ENCODE assay signal across 8 cellular contexts in the genomic region with DNA sequence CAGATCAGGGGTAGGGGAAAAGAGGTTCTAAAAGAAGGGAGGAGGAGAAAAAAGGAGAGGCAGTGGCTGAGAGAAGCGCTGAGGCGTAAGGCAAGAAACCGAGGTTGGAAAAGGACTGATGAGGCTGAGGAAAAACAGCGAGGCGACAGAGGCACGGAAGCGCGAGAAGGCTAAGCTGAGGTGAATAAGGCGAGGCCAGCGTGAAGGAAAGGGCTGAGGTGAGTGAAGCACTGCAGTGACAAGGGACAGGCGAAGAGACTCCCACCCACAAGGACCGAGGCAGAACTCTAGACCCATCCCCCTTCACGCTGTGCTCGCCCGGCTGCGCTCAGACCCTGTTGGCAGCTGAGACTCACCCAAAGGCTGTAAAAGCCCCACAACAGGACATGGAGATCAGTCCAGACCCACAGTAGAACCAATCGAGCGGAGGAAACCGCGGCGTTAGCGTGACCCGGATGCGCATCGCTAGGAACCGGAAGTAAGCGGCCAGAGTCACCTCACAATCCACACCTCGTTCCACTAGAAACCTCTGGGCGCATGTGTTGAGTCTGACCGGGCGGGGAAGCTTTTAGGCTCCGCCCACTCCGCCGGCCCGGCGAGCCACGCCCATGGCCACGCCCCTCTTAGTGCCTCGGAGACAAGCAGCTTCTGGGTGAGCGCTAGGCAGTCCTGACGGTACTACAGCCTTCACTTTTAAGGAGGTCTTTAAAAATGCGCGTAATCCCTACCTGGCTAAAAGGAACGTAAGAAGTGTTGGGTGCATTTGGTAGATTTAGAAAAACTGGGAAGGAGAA. TPM values are rescaled to one million over a fixed set of nuclear protein-coding genes. Genes with fewer than 3 reads are reported as not detected.
DNase-seq lines count a peak whose midpoint lies in the region; ATAC-seq and TF ChIP-seq lines count a peak whose summit lies in the region.

A gene with protein sequence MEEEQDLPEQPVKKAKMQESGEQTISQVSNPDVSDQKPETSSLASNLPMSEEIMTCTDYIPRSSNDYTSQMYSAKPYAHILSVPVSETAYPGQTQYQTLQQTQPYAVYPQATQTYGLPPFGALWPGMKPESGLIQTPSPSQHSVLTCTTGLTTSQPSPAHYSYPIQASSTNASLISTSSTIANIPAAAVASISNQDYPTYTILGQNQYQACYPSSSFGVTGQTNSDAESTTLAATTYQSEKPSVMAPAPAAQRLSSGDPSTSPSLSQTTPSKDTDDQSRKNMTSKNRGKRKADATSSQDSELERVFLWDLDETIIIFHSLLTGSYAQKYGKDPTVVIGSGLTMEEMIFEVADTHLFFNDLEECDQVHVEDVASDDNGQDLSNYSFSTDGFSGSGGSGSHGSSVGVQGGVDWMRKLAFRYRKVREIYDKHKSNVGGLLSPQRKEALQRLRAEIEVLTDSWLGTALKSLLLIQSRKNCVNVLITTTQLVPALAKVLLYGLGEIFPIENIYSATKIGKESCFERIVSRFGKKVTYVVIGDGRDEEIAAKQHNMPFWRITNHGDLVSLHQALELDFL (minus strand): TSS at position 443 of the 794 bp plus-strand sequence. CDS start 30,584 bp downstream, outside the sequence.

- under 1% methylated on average over 43 of the region's 44 CpGs for WGBS in smooth muscle cell (ENCODE audit: low lambda C conversion rate)

- peaks cover 10% of the 10 kb centered on the region for H3K4me1 Mint-ChIP-seq in WTC11

- peaks cover 45% of the 10 kb centered on the region for H3K79me2 ChIP-seq in smooth muscle cell (ENCODE audit: low read depth)

- peaks cover 30% of the 10 kb centered on the region for H4K20me1 ChIP-seq in smooth muscle cell (ENCODE audit: low read depth)

- peaks cover 13% of the 10 kb centered on the region for H3K4me1 ChIP-seq in smooth muscle cell (ENCODE audit: low read depth)

- DNase-seq in AG04450 (ENCODE audit: low read depth, low spot score), result peak; percentile 94
- DNase-seq in NCI-H226, result peak; percentile 96
- peak; percentile 100 for DNase-seq in WTC11 (ENCODE audit: low spot score)
- DNase-seq in cardiac fibroblast (ENCODE audit: low read depth in 2 of 2), result peak; percentile 98 to 99
- DNase-seq in iPS-NIHi7 (ENCODE audit: extremely low spot score), result peak; percentile 100
- peak; percentile 93 for DNase-seq in smooth muscle cell (lab: John Stamatoyannopoulos, UW; ENCODE audit: unreplicated experiment)

- H3K4me3 ChIP-seq in AG04450 (ENCODE audit: low read depth, low read length) (peak within 1 kb of the TSS; percentile 80), cardiac fibroblast (replicated peaks in 1 of 2; ENCODE audit: low read depth in 2 of 2, low read length in 2 of 2) (peak within 1 kb of the TSS; percentile 81 to 91), smooth muscle cell (peak within 1 kb of the TSS; percentile 79)

- H2AFZ ChIP-seq in smooth muscle cell (ENCODE audit: low read depth), result peak within 1 kb of the TSS; percentile 91

- peak within 1 kb of the TSS; percentile 83 for H3K9ac ChIP-seq in smooth muscle cell (ENCODE audit: low read depth)

- ATAC-seq in GM18909 (IDR thresholded peaks at IDR 0.05; ENCODE audit: poor library complexity, unreplicated experiment) (peak; percentile 93), HG03175 (IDR thresholded peaks at IDR 0.05; ENCODE audit: unreplicated experiment) (peak; percentile 96), WTC11 (peak; percentile 93)

- no peaks in the 10 kb centered on the region for H3K36me3 ChIP-seq in smooth muscle cell (ENCODE audit: low read depth)

- no peaks in the 10 kb centered on the region for H3K36me3 Mint-ChIP-seq in WTC11

- H3K27ac Mint-ChIP-seq in WTC11, result peak within 1 kb of the TSS; percentile 100

- no peaks in the 10 kb centered on the region for H3K27me3 Mint-ChIP-seq in WTC11 (ENCODE audit: low read depth)

- no peaks in the 10 kb centered on the region for H3K9me3 ChIP-seq in AG04450 (ENCODE audit: control insufficient read depth, insufficient read depth, low read length)
- H3K9me3 ChIP-seq in smooth muscle cell (replicated peaks; ENCODE audit: low read depth), result no peaks in the 10 kb centered on the region

- peak within 1 kb of the TSS; percentile 87 for H3K27ac ChIP-seq in AG04450 (ENCODE audit: low read depth, low read length)
- peak within 1 kb of the TSS; percentile 83 for H3K27ac ChIP-seq in smooth muscle cell (ENCODE audit: low read depth)

- no peaks in the 10 kb centered on the region for H3K27me3 ChIP-seq in AG04450 (ENCODE audit: control insufficient read depth, insufficient read depth, low read length)
- peaks cover 3% of the 10 kb centered on the region for H3K27me3 ChIP-seq in smooth muscle cell (ENCODE audit: low read depth)

- POLR2A ChIA-PET in AG04450 (lab: Yijun Ruan, JAX) (interaction anchor here (0.5 to 1.5 kb wide), 14 partner anchors 10 to 627 kb away, joined by 3 to 15 read pairs (median 4); a partner anchor contains a TSS), WTC11 (lab: Charles Lee) (interaction anchor here (0.5 to 1.2 kb wide), 10 partner anchors 10 to 363 kb away, joined by 3 to 13 read pairs (median 4); a partner anchor contains a TSS)

- TF ChIP-seq CTCF in AG04450 (IDR thresholded peaks at IDR 0.05; ENCODE audit: low read depth, low read length) (no peak), WTC11 (IDR thresholded peaks at IDR 0.05) (no peak), cardiac fibroblast (IDR thresholded peaks at IDR 0.05; ENCODE audit: low read depth, low read length) (no peak), smooth muscle cell (IDR thresholded peaks at IDR 0.05; ENCODE audit: borderline replicate concordance, insufficient read depth, poor library complexity, severe bottlenecking) (no peak)

- peak within 1 kb of the TSS; percentile 96 for H3K4me3 Mint-ChIP-seq in WTC11

- H3K4me2 ChIP-seq in smooth muscle cell, result peak within 1 kb of the TSS; percentile 95

- no peaks in the 10 kb centered on the region for H3F3A ChIP-seq in smooth muscle cell (ENCODE audit: low read depth)

- no peaks in the 10 kb centered on the region for H3K9me3 Mint-ChIP-seq in WTC11

- CTCF ChIA-PET in AG04450 (lab: Charles Lee), result interaction anchor here (0.6 to 8.4 kb wide), 4 partner anchors 10 to 213 kb away, joined by 3 to 301 read pairs (median 4); no protein-coding TSS in a partner anchor
- CTCF ChIA-PET in WTC11 (lab: Charles Lee), result interaction anchor here (0.7 to 3.7 kb wide), 17 partner anchors 9 to 271 kb away, joined by 3 to 24 read pairs (median 4); no protein-coding TSS in a partner anchor

TF ChIP-seq in WTC11, 78 proteins besides CTCF, POLR2A, EP300 and RAD21 (continues in another document):
- TF ChIP-seq NR2C2 (CRISPR knock-in tag; IDR thresholded peaks at IDR 0.05), result peak; percentile 96
- TF ChIP-seq, protein P1, sequence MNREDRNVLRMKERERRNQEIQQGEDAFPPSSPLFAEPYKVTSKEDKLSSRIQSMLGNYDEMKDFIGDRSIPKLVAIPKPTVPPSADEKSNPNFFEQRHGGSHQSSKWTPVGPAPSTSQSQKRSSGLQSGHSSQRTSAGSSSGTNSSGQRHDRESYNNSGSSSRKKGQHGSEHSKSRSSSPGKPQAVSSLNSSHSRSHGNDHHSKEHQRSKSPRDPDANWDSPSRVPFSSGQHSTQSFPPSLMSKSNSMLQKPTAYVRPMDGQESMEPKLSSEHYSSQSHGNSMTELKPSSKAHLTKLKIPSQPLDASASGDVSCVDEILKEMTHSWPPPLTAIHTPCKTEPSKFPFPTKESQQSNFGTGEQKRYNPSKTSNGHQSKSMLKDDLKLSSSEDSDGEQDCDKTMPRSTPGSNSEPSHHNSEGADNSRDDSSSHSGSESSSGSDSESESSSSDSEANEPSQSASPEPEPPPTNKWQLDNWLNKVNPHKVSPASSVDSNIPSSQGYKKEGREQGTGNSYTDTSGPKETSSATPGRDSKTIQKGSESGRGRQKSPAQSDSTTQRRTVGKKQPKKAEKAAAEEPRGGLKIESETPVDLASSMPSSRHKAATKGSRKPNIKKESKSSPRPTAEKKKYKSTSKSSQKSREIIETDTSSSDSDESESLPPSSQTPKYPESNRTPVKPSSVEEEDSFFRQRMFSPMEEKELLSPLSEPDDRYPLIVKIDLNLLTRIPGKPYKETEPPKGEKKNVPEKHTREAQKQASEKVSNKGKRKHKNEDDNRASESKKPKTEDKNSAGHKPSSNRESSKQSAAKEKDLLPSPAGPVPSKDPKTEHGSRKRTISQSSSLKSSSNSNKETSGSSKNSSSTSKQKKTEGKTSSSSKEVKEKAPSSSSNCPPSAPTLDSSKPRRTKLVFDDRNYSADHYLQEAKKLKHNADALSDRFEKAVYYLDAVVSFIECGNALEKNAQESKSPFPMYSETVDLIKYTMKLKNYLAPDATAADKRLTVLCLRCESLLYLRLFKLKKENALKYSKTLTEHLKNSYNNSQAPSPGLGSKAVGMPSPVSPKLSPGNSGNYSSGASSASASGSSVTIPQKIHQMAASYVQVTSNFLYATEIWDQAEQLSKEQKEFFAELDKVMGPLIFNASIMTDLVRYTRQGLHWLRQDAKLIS (CRISPR knock-in tag; IDR thresholded peaks at IDR 0.05; ENCODE audit: borderline replicate concordance), result no peak
- no peak for TF ChIP-seq RORB (CRISPR knock-in tag; IDR thresholded peaks at IDR 0.05)
- peak; percentile 94 for TF ChIP-seq SP1 (CRISPR knock-in tag; conservative IDR thresholded peaks at IDR 0.05)
- TF ChIP-seq NFATC4 (CRISPR knock-in tag; IDR thresholded peaks at IDR 0.05), result no peak
- no peak for TF ChIP-seq RELA (CRISPR knock-in tag; IDR thresholded peaks at IDR 0.05; ENCODE audit: borderline replicate concordance)
- peak; percentile 95 for TF ChIP-seq FOXK1 (CRISPR knock-in tag; IDR thresholded peaks at IDR 0.05)
- TF ChIP-seq, protein P2, sequence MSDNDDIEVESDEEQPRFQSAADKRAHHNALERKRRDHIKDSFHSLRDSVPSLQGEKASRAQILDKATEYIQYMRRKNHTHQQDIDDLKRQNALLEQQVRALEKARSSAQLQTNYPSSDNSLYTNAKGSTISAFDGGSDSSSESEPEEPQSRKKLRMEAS (CRISPR knock-in tag; IDR thresholded peaks at IDR 0.05), result peak; percentile 82
- TF ChIP-seq FOXP1 (CRISPR knock-in tag; IDR thresholded peaks at IDR 0.05; ENCODE audit: borderline replicate concordance), result peak; percentile 25; the same call in 1 of the 2 replicates
- TF ChIP-seq ZNF232 (CRISPR knock-in tag; IDR thresholded peaks at IDR 0.05), result peak; percentile 54; the same call in 1 of the 2 replicates
- no peak for TF ChIP-seq ZBTB21 (CRISPR knock-in tag; IDR thresholded peaks at IDR 0.05; ENCODE audit: borderline replicate concordance)
- peak; percentile 78; the same call in 1 of the 2 replicates for TF ChIP-seq SMAD3 (CRISPR knock-in tag; IDR thresholded peaks at IDR 0.05; ENCODE audit: borderline replicate concordance)

RNA-seq across cellular contexts. Expression of the gene that starts here (rescaled TPM):
- polyA plus RNA-seq in AG04450 (2011; rRNA removed) (15.4 and 17.0 TPM in 2 replicates), smooth muscle cell (3.8 and 4.8 TPM in 2 replicates)
- polyA minus RNA-seq in AG04450 (2011; rRNA and poly(A)+ RNA removed), result 49.7 and 59.8 TPM in 2 replicates
- total RNA-seq in WTC11 (2021) (27.4 to 29.4 TPM (median 28.1 TPM) in 3 replicates), smooth muscle cell (16.6 and 17.1 TPM in 2 replicates)

Comparison
In these comparisons a context has a peak if more than half of its experiments do, and no peak if none do; other contexts are left out.
1. Peak in every context shown above with its lines: DNase-seq, ATAC-seq, H3K4me3 ChIP-seq and H3K27ac ChIP-seq.